27 cellular contexts compared by ENCODE assay signal in the genomic region with DNA sequence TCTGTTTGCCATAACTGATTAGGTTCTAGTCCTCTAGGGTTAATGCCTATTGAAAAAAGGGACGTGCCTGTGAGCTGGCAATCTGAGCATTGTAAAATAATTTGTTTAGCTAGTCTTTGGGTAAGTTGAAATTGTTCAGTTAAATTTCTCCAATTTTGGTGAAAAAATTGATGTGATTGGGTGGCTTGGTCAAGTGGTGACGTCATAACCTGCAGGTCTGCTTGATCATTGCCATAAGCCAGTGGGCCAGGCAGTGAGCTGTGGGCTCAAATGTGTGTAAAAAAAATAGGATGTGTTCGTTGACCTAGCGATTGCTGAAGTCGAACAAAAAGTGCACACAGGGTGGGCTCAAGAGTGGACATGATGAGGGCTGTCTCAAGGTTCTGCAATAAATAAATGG.
"Had no signal": no experiment of that assay in that cellular context is flagged by ENCODE, and none has a peak within 500 bp of the region (broad histone marks: within the 10 kb centered on the region; RNA-seq: fewer than 3 reads in every experiment).

No MANE protein-coding gene starts in this region.

- FAIRE-seq: urothelium cell line had no signal

- H3K27ac ChIP-seq: stomach, suprapubic skin, testis, thoracic aorta, thyroid gland, tibial artery, tibial nerve, transverse colon, upper lobe of left lung, upper lobe of right lung, uterus, vagina had no signal

- H3K36me3 ChIP-seq: stomach, suprapubic skin, thoracic aorta, thyroid gland, tibial artery, tibial nerve, transverse colon, upper lobe of left lung, upper lobe of right lung, uterus, vagina had no signal

- H3K4me1 ChIP-seq: stomach, suprapubic skin, testis, thyroid gland, tibial artery, tibial nerve, transverse colon, upper lobe of left lung, upper lobe of right lung, uterus, vagina had no signal

- H3K27me3 ChIP-seq: stomach, suprapubic skin, testis, thyroid gland, tibial artery, tibial nerve, transverse colon, upper lobe of left lung, upper lobe of right lung, uterus, vagina had no signal

- H3K4me3 ChIP-seq: stomach, suprapubic skin, testis, thoracic aorta, thyroid gland, tibial artery, tibial nerve, transverse colon, upper lobe of left lung, upper lobe of right lung, uterus, vagina had no signal

- ATAC-seq: stimulated activated effector memory CD8-positive, alpha-beta T cell treated with anti-CD3 and anti-CD28 coated beads, Interleukin-12 subunit alpha, Interleukin-12 subunit beta, amount 100 ng/mL, for 72 hours; stimulated activated memory B cell treated with anti-CD40 and anti-IgM and Interleukin-4, amounts not matched to agents 10 μg/mL and 1 μg/mL and 100 μg/mL, for 72 hours; stimulated activated naive B cell treated with anti-CD40 and anti-IgM and Interleukin-4, amounts not matched to agents 10 μg/mL and 1 μg/mL and 100 μg/mL, for 72 hours; stimulated activated naive CD8-positive, alpha-beta T cell treated with anti-CD3 and anti-CD28 coated beads, Interleukin-15, amount 100 ng/mL, for 72 hours; stimulated activated naive CD8-positive, alpha-beta T cell treated with anti-CD3 and anti-CD28 coated beads, Interleukin-15, Interleukin-2, amounts not matched to agents 100 U/mL and 50 U/mL, for 24 hours; upper lobe of right lung had no signal

- H3K9me3 ChIP-seq: suprapubic skin, testis, thoracic aorta, thyroid gland, transverse colon, upper lobe of right lung had no signal

- DNase-seq: stimulated activated CD4-positive, alpha-beta T cell treated with anti-CD3 and anti-CD28 coated beads, Interleukin-2, amount 100 ng/mL, for 48 hours; stimulated activated CD4-positive, alpha-beta T cell treated with anti-CD3 and anti-CD28 coated beads, Interleukin-4, amount 100 ng/mL, for 1 hour; stimulated activated CD4-positive, alpha-beta T cell treated with anti-CD3 and anti-CD28 coated beads, Interleukin-4, amount 100 ng/mL, for 24 hours; stimulated activated CD4-positive, alpha-beta T cell treated with anti-CD3 and anti-CD28 coated beads, Interleukin-4, amount 100 ng/mL, for 4 hours; stimulated activated CD8-positive, alpha-beta memory T cell treated with anti-CD3 and anti-CD28 coated beads, Interleukin-4, amount 100 ng/mL, for 48 hours; stimulated activated naive B cell treated with anti-CD40 and anti-IgM and Interleukin-4, amounts not matched to agents 10 μg/mL and 1 μg/mL and 100 μg/mL, for 72 hours; stimulated activated naive CD4-positive, alpha-beta T cell; stimulated activated naive CD4-positive, alpha-beta T cell treated with Interleukin-2 at 50 U/mL for 16 hours; stimulated activated naive CD8-positive, alpha-beta T cell treated with anti-CD3 and anti-CD28 coated beads, Interleukin-15, amount 100 ng/mL, for 72 hours; stimulated activated naive CD8-positive, alpha-beta T cell treated with anti-CD3 and anti-CD28 coated beads, Interleukin-15, Interleukin-2, amounts not matched to agents 100 U/mL and 50 U/mL, for 24 hours; stomach; substantia nigra; testis; thyroid gland; tibial artery; transverse colon; trophoblast cell; upper lobe of left lung; upper lobe of right lung; uterus had no signal
